Comparison of ENCODE assay signal across 19 cellular contexts in genomic region chr5:71790433-71790832, GRCh38.
DNase-seq lines count a peak whose midpoint lies in the region; ATAC-seq lines count a peak whose summit lies in the region.
"Had no signal": no experiment of that assay in that cellular context is flagged by ENCODE, and none has a peak within 500 bp of the region (broad histone marks: within the 10 kb centered on the region; RNA-seq: fewer than 3 reads in every experiment).

No MANE protein-coding gene starts in this region.

- DNase-seq in NCI-H345 (lab: John Stamatoyannopoulos, UW) (peak; percentile 26), NCI-H345 treated with DMSO at 0.1 percent for 48 hours (lab: John Stamatoyannopoulos, UW; ENCODE audit: unreplicated experiment) (no peak), NCI-H524 (lab: John Stamatoyannopoulos, UW) (peak; percentile 93 to 99), left kidney (ENCODE audit: low read depth, low spot score) (peak; percentile 37), inferior parietal cortex (ENCODE audit: extremely low spot score) (no peak)
- DNase-seq: CD4-positive, CD25-positive, alpha-beta regulatory T cell; DMS53; Karpas-422; NCI-H1092; NCI-H1417 treated with DMSO at 0.1 percent for 48 hours; NCI-H187 treated with DMSO at 0.1 percent for 48 hours; NCI-H446 treated with DMSO at 0.1 percent for 48 hours; Right ventricle myocardium superior; RPMI8226; T-cell had no signal

- ATAC-seq in HG02885 (IDR thresholded peaks at IDR 0.05; ENCODE audit: poor library complexity, unreplicated experiment), result no peak
- no peak for ATAC-seq in GM18909 (IDR thresholded peaks at IDR 0.05; ENCODE audit: poor library complexity, unreplicated experiment)
- ATAC-seq: HCT116, HepG2, T-cell had no signal

Comparison
In these comparisons a context has a peak if more than half of its experiments do, and no peak if none do; other contexts are left out.
1. DNase-seq: peak in NCI-H345 (single experiment), NCI-H524 (2 of 2) and left kidney (single experiment); none in NCI-H345 treated with DMSO at 0.1 percent for 48 hours (single experiment) and inferior parietal cortex (single experiment).